Comparison of ENCODE assay signal across 12 cellular contexts in the genomic region with DNA sequence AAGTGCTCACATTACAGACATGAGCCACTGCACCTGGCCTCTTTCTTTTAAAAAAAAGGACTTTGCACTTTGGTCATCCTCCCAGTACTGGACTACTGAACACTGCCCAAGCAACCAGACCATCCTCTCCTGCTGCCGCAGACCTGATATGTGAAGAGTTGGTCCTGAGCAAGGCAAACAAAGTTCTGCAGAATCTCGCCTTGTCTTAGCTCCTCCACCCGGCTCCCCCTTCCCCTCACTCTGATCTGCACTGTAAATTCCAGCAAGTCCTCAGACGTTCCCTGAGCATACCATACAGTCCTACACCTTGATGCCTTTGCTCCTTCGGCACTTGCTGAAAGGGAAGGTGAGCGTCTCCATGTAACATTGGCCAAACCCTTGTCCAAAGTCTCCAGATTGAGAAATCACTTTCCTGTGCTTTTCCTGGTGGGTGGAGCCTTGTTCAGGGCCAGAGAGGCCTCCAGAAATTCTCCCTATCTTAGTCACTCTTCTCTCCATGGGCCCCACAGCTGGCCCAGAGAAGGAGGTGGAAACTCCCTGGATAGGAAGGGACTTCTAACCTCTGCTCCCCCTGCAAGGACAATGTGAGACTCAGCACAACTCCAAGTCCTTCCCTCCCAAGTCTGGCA. TPM values are rescaled to one million over a fixed set of nuclear protein-coding genes. Genes with fewer than 3 reads are reported as not detected.
DNase-seq lines count a peak whose midpoint lies in the region; ATAC-seq lines count a peak whose summit lies in the region.
"Had no signal": no experiment of that assay in that cellular context is flagged by ENCODE, and none has a peak within 500 bp of the region (broad histone marks: within the 10 kb centered on the region; RNA-seq: fewer than 3 reads in every experiment).

No MANE protein-coding gene starts in this region.

- DNase-seq in EL: peak; percentile 78
- DNase-seq in amniotic epithelial cell (ENCODE audit: low read depth): peak; percentile 56
- peak; percentile 49 for DNase-seq in left cardiac atrium
- DNase-seq in sciatic nerve (ENCODE audit: low spot score): no peak
- DNase-seq in NCI-H748 treated with DMSO at 0.1 percent for 48 hours (lab: John Stamatoyannopoulos, UW): no peak
- no peak for DNase-seq in NCI-H69 (lab: John Stamatoyannopoulos, UW)
- DNase-seq in posterior vena cava (ENCODE audit: low spot score): no peak
- no peak for DNase-seq in NCI-H2227 treated with DMSO at 0.1 percent for 48 hours (lab: John Stamatoyannopoulos, UW)
- DNase-seq: activated CD8-positive, alpha-beta T cell treated with anti-CD3 and anti-CD28 coated beads for 36 hours; activated naive CD4-positive, alpha-beta T cell treated with anti-CD3 and anti-CD28 coated beads, Interleukin-2, amount 50 U/mL, for 16 hours; AML-193; T-helper 9 cell had no signal

- intact Hi-C loops in left cardiac atrium (cut with DNase I) (no loop called here), sciatic nerve (cut with DNase I) (no loop called here), posterior vena cava (cut with DNase I) (no loop called here)

- peak; percentile 78 to 84 for ATAC-seq in left cardiac atrium
- ATAC-seq in sciatic nerve: peak; percentile 72
- ATAC-seq: activated CD8-positive, alpha-beta T cell treated with anti-CD3 and anti-CD28 coated beads for 36 hours had no signal

RNA-seq across cellular contexts. Expression of gene TIMP3, which starts 47.0 kb away (rescaled TPM):
- total RNA-seq in left cardiac atrium (100 to 1,000 TPM; 434 to 484 TPM), sciatic nerve (560 TPM), posterior vena cava (100 to 1,000 TPM; 344 to 654 TPM)

Comparison
In these comparisons a context has a peak if more than half of its experiments do, and no peak if none do; other contexts are left out.
1. DNase-seq: peak in EL (single experiment), amniotic epithelial cell (single experiment) and left cardiac atrium (single experiment); none in sciatic nerve (single experiment), NCI-H748 treated with DMSO at 0.1 percent for 48 hours (single experiment), NCI-H69 (single experiment), posterior vena cava (single experiment) and NCI-H2227 treated with DMSO at 0.1 percent for 48 hours (single experiment).